Comparison of ENCODE assay signal across 9 cellular contexts in the genomic region with DNA sequence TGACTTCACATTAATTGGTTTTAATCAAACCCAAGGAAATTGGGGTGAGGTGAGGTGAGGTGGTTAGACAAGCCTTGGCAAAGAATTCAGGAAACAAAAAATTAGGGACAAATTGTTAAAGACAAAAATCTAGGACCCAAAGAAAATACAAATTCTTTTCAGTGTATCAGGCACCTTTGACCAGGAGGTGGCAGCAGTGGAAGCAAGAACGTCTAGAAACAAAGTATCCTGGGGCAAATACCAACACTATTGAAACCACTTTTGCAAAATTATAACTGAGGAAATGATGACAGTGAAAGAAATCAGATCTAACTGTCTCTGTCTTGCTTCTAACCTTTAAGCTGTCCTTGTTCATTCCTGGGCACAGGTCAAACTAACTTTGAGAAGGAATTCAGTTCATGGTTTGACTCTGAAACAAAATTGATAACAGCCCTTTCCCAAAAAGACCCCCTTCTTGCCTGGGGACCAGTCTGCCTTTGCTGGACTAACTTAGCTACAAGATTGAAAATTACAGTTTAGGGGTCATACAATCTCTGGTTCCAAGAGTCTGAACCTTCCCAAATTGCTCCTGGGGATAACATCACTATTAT. TPM values are rescaled to one million over a fixed set of nuclear protein-coding genes. Genes with fewer than 3 reads are reported as not detected.
DNase-seq lines count a peak whose midpoint lies in the region; ATAC-seq, FAIRE-seq and TF ChIP-seq lines count a peak whose summit lies in the region.
"Had no signal": no experiment of that assay in that cellular context is flagged by ENCODE, and none has a peak within 500 bp of the region (broad histone marks: within the 10 kb centered on the region; RNA-seq: fewer than 3 reads in every experiment).

No MANE protein-coding gene starts in this region.

- TF ChIP-seq RAD21 in SK-N-SH (IDR thresholded peaks at IDR 0.05; ENCODE audit: low read length), result peak; percentile 74

- no peak for TF ChIP-seq EP300 in SK-N-SH (IDR thresholded peaks at IDR 0.05; ENCODE audit: borderline replicate concordance in 1 of 2, low read depth in 1 of 2, low read length in 1 of 2)

- TF ChIP-seq CTCF in SK-N-SH (IDR thresholded peaks at IDR 0.05), result peak; percentile 86
- TF ChIP-seq CTCF in bronchial epithelial cell (IDR thresholded peaks at IDR 0.05; ENCODE audit: insufficient read depth, low read length, severe bottlenecking), result peak; percentile 61
- TF ChIP-seq CTCF in right lobe of liver (IDR thresholded peaks at IDR 0.05), result peak; percentile 64 to 81 (median 72)

- no peaks in the 10 kb centered on the region for H3K79me2 ChIP-seq in SK-N-SH (ENCODE audit: insufficient read depth)

- H3K9me3 ChIP-seq in SK-N-SH (no peaks in the 10 kb centered on the region), right lobe of liver (no peaks in the 10 kb centered on the region)

- H3F3A ChIP-seq in SK-N-SH (replicated peaks; ENCODE audit: insufficient read depth), result no peaks in the 10 kb centered on the region

- H2AFZ ChIP-seq in SK-N-SH (ENCODE audit: low read depth), result no peak overlapping the region

- POLR2A ChIA-PET in SK-N-SH (lab: Yijun Ruan, JAX), result no interaction called here

- H3K9ac ChIP-seq in SK-N-SH, result no peak overlapping the region

- WGBS in SK-N-SH (ENCODE audit: low lambda C conversion rate), result 3% methylated on average over 1 of the region's 1 CpG
- WGBS in right lobe of liver (ENCODE audit: insufficient coverage, low coverage, low lambda C conversion rate, missing lambda C conversion rate), result 0% methylated on average over 1 of the region's 1 CpG

- intact Hi-C loops in right lobe of liver (cut with DNase I), result loop anchor here in 1 of 2 donors (10.0 kb wide), 1 partner anchor 118 kb away; no protein-coding TSS in a partner anchor

- H4K20me1 ChIP-seq in SK-N-SH (ENCODE audit: insufficient read depth), result no peaks in the 10 kb centered on the region

- CTCF ChIA-PET in SK-N-SH (lab: Yijun Ruan, JAX), result interaction anchor here (0.6 to 7.3 kb wide), 15 partner anchors 8 to 201 kb away, joined by 3 to 64 read pairs (median 4); partner anchors contain the start of genes ALKBH8 and ELMOD1

- no peak overlapping the region; a peak in 1 of 4 replicates for H3K4me3 ChIP-seq in SK-N-SH (ENCODE audit: low read depth in 2 of 2, low read length in 1 of 2)
- no peak overlapping the region for H3K4me3 ChIP-seq in bronchial epithelial cell (ENCODE audit: low read depth, low read length)
- no peak overlapping the region for H3K4me3 ChIP-seq in right lobe of liver

- H3K27ac ChIP-seq in SK-N-SH (ENCODE audit: low read depth in 2 of 2, low read length in 1 of 2) (no peak overlapping the region), right lobe of liver (no peak overlapping the region)

- no peaks in the 10 kb centered on the region for H3K4me1 ChIP-seq in SK-N-SH (ENCODE audit: control insufficient read depth in 1 of 2, insufficient read depth in 2 of 2, low read depth in 1 of 2, low read length in 1 of 2)
- no peaks in the 10 kb centered on the region for H3K4me1 ChIP-seq in right lobe of liver

- H3K36me3 ChIP-seq in SK-N-SH (replicated peaks in 1 of 2; ENCODE audit: control insufficient read depth in 1 of 2, insufficient read depth in 2 of 2, low read length in 1 of 2) (no peaks in the 10 kb centered on the region), bronchial epithelial cell (ENCODE audit: control insufficient read depth, insufficient read depth, low read length) (no peaks in the 10 kb centered on the region), right lobe of liver (no peaks in the 10 kb centered on the region)

- no peaks in the 10 kb centered on the region for H3K9me2 ChIP-seq in SK-N-SH

- H3K4me2 ChIP-seq in SK-N-SH, result no peak overlapping the region

- no peak for TF ChIP-seq POLR2A in right lobe of liver (IDR thresholded peaks at IDR 0.05)

- DNase-seq in NCI-H2196 (lab: John Stamatoyannopoulos, UW; ENCODE audit: unreplicated experiment), result peak; percentile 34
- DNase-seq in NCI-H2196 treated with DMSO at 0.1 percent for 48 hours (lab: John Stamatoyannopoulos, UW; ENCODE audit: unreplicated experiment), result no peak
- DNase-seq in SK-N-SH, result peak; percentile 61
- peak; percentile 41 for DNase-seq in bronchial epithelial cell (ENCODE audit: low read depth)
- peak in 2 of 3 donors; percentile 44 to 56 for DNase-seq in right lobe of liver
- peak; percentile 82 for DNase-seq in superior temporal gyrus (ENCODE audit: extremely low spot score)
- DNase-seq: activated naive CD8-positive, alpha-beta T cell treated with anti-CD3 and anti-CD28 coated beads, Interleukin-2, amount 10 ng/mL, durations not matched to agents 7 days and 5 days had no signal

- FAIRE-seq in bronchial epithelial cell (lab: Jason Lieb, UNC), result no peak

- ATAC-seq in HG03439 (IDR thresholded peaks at IDR 0.05; ENCODE audit: unreplicated experiment) (peak; percentile 69), right lobe of liver (peak; percentile 75 to 81 (median 76)), GM21381 (IDR thresholded peaks at IDR 0.05; ENCODE audit: unreplicated experiment) (no peak)

- H3K27me3 ChIP-seq in SK-N-SH (ENCODE audit: insufficient read depth), result no peaks in the 10 kb centered on the region; the same call in 1 of the 2 replicates
- no peaks in the 10 kb centered on the region for H3K27me3 ChIP-seq in bronchial epithelial cell (ENCODE audit: control insufficient read depth, insufficient read depth, low read length)
- no peaks in the 10 kb centered on the region for H3K27me3 ChIP-seq in right lobe of liver

TF ChIP-seq in SK-N-SH, 30 proteins besides CTCF, POLR2A, EP300 and RAD21:
- TF ChIP-seq, protein P1, sequence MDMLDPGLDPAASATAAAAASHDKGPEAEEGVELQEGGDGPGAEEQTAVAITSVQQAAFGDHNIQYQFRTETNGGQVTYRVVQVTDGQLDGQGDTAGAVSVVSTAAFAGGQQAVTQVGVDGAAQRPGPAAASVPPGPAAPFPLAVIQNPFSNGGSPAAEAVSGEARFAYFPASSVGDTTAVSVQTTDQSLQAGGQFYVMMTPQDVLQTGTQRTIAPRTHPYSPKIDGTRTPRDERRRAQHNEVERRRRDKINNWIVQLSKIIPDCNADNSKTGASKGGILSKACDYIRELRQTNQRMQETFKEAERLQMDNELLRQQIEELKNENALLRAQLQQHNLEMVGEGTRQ (IDR thresholded peaks at IDR 0.05; ENCODE audit: borderline replicate concordance, low read depth, low read length), result no peak
- peak; percentile 76 for TF ChIP-seq SMC3 (IDR thresholded peaks at IDR 0.05; ENCODE audit: low read depth, low read length)

RNA-seq across cellular contexts. Expression of gene ALKBH8, which starts 11.1 kb away (rescaled TPM):
- polyA plus RNA-seq in SK-N-SH (2012; rRNA removed), result 2.4 and 3.5 TPM in 2 replicates
- 4.0 and 4.1 TPM in 2 replicates for polyA plus RNA-seq in SK-N-SH (2012; cell fraction: cytosol; rRNA removed)
- polyA plus RNA-seq in SK-N-SH (2012; cell fraction: nucleus; rRNA removed), result 1.9 and 4.6 TPM in 2 replicates
- total RNA-seq in bronchial epithelial cell (5.2 and 12.4 TPM in 2 replicates), right lobe of liver (1 to 10 TPM; 2.5 to 4.3 (median 3.1) TPM)

RNA-seq across cellular contexts. Expression of gene ELMOD1, which starts 14.4 kb away (rescaled TPM):
- not detected in 2 replicates for polyA plus RNA-seq in SK-N-SH (2012; rRNA removed)
- polyA plus RNA-seq in SK-N-SH (2012; cell fraction: cytosol; rRNA removed), result 0.03 and 0.06 TPM in 2 replicates
- 0.06 TPM in 1 of 2 replicates, not detected in the other for polyA plus RNA-seq in SK-N-SH (2012; cell fraction: nucleus; rRNA removed)
- total RNA-seq in bronchial epithelial cell (under 0.01 TPM in 1 of 2 replicates, not detected in the other), right lobe of liver (1 to 10 TPM in 1 of 6 experiments, under 1 TPM in 4, not detected in 1; 0.25 to 1.7 (median 0.42) TPM)
- total RNA-seq: activated naive CD8-positive, alpha-beta T cell treated with anti-CD3 and anti-CD28 coated beads, Interleukin-2, amount 10 ng/mL, durations not matched to agents 7 days and 5 days had no signal
